In the genomic region with DNA sequence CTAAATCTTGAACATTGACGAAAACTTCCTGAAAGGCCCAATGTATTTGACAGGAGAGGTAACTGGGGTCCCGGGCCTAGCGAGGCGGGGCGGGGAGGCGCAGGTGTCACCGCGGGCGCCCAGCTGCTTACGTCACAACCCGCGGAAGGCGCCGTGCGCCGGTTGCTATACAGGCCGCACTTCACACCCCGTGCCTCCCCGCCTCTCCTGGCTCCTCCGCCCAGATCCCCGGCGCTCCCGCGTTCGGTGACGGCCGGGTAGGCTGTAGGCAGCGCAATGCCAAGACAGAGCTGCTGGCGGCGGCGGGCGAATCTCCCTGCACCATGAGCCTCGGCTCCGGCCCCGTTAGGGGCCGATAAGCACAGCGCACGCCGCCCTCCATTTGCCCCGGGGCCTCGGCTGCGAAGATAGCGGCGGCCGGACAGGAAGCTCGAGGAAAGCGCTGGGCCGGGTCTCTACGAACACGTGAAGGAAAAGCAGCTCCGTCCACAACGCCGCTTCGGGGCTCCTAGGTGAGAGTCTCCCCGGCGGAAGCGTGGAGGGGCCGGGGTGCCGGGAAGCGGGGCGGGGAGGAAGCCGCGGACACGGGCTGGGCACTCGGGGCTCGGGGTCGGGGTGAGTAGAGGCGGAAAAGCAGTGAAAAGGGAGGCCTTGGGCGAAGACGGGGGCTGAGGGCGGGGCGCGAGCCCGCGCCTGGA, we compare ENCODE assay signal across 8 cellular contexts. TPM values are rescaled to one million over a fixed set of nuclear protein-coding genes. Genes with fewer than 3 reads are reported as not detected.
DNase-seq lines count a peak whose midpoint lies in the region; TF ChIP-seq lines count a peak whose summit lies in the region.

A gene with protein sequence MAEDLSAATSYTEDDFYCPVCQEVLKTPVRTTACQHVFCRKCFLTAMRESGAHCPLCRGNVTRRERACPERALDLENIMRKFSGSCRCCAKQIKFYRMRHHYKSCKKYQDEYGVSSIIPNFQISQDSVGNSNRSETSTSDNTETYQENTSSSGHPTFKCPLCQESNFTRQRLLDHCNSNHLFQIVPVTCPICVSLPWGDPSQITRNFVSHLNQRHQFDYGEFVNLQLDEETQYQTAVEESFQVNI (plus strand): TSS at position 151 of the 698 bp plus-strand sequence. CDS start 903 bp downstream, outside the sequence.

- no peak within 1 kb of the TSS for H4K8ac ChIP-seq in H9 (replicated peaks; ENCODE audit: insufficient read length, low read depth, low read length)

- H2BK5ac ChIP-seq in H9 (ENCODE audit: insufficient read length, low read length) = no peak within 1 kb of the TSS

- no peak within 1 kb of the TSS for H2BK120ac ChIP-seq in H9 (ENCODE audit: low read depth, low read length, poor library complexity, severe bottlenecking)

- H3K4me3 Mint-ChIP-seq in H9 (peak within 1 kb of the TSS; percentile 97 to 98), neural crest cell (peak within 1 kb of the TSS; percentile 99)

- H2AK5ac ChIP-seq in H9 (ENCODE audit: insufficient read length, low read length) = no peak within 1 kb of the TSS

- peaks cover 0 to 2% of the 10 kb centered on the region in 2 experiments; a peak in 1 of 5 replicates for H3K9me3 Mint-ChIP-seq in H9
- H3K9me3 Mint-ChIP-seq in neural crest cell = no peaks in the 10 kb centered on the region

- peaks cover 28% of the 10 kb centered on the region for H3K79me2 ChIP-seq in H9 (ENCODE audit: insufficient read depth, low read length)

- H3K27me3 Mint-ChIP-seq in H9 (ENCODE audit: low read depth) = no peaks in the 10 kb centered on the region
- H3K27me3 Mint-ChIP-seq in neural crest cell (ENCODE audit: low read depth) = no peaks in the 10 kb centered on the region

- H2BK15ac ChIP-seq in H9 (ENCODE audit: low read depth, low read length) = no peak within 1 kb of the TSS

- DNase-seq in ELF-1 (ENCODE audit: low read depth, low spot score) (peak; percentile 94), H9 (peak; percentile 88), MG63 (peak; percentile 85), SHP77 treated with DMSO at 0.1 percent for 48 hours (lab: John Stamatoyannopoulos, UW) (peak; percentile 71), fibroblast of villous mesenchyme (ENCODE audit: low read depth) (peak; percentile 86), neural crest cell (ENCODE audit: low read depth, low spot score) (peak; percentile 73)
- DNase-seq in activated effector memory CD4-positive, alpha-beta T cell treated with anti-CD3 and anti-CD28 coated beads, Interleukin-2, amount 50 U/mL, for 16 hours = peak; percentile 95

- H3K56ac ChIP-seq in H9 (ENCODE audit: insufficient read length, low read depth, low read length) = no peak within 1 kb of the TSS

- no peak within 1 kb of the TSS for H3K23ac ChIP-seq in H9 (ENCODE audit: insufficient read length, low read depth, low read length)

- no peak within 1 kb of the TSS for H3T11ph ChIP-seq in H9 (ENCODE audit: low read length)

- H3K27me3 ChIP-seq in H9 (ENCODE audit: insufficient read depth, low read length) (no peaks in the 10 kb centered on the region), MG63 (no peaks in the 10 kb centered on the region), stomach smooth muscle (ENCODE audit: control insufficient read depth in 1 of 2, insufficient read depth in 2 of 2, low read length in 2 of 2) (no peaks in the 10 kb centered on the region)

- peaks cover 7% of the 10 kb centered on the region for H3K23me2 ChIP-seq in H9 (ENCODE audit: insufficient read length, low read depth, low read length, poor library complexity, severe bottlenecking)

- TF ChIP-seq CTCF in H9 (conservative IDR thresholded peaks at IDR 0.05) (no peak), fibroblast of villous mesenchyme (IDR thresholded peaks at IDR 0.05; ENCODE audit: insufficient read depth, low read depth, low read length) (no peak), neural crest cell (conservative IDR thresholded peaks at IDR 0.05) (no peak)

- H3K36me3 ChIP-seq in MG63 (peaks cover 22% of the 10 kb centered on the region), stomach smooth muscle (ENCODE audit: control insufficient read depth in 2 of 2, insufficient read depth in 2 of 2, low read length in 2 of 2) (peaks cover 0 to 4% of the 10 kb centered on the region in 2 donors)

- H3K4me3 ChIP-seq in MG63 (peak within 1 kb of the TSS; percentile 87), fibroblast of villous mesenchyme (ENCODE audit: low read depth, low read length) (peak within 1 kb of the TSS; percentile 93), stomach smooth muscle (ENCODE audit: low read length in 2 of 2) (peak within 1 kb of the TSS; percentile 85 to 93)

- no peaks in the 10 kb centered on the region for H3K9me3 ChIP-seq in H9 (ENCODE audit: control insufficient read depth, low read depth, low read length)
- H3K9me3 ChIP-seq in MG63 = no peaks in the 10 kb centered on the region
- no peaks in the 10 kb centered on the region for H3K9me3 ChIP-seq in stomach smooth muscle (ENCODE audit: control insufficient read depth in 2 of 2, low read length in 2 of 2)

- no peak within 1 kb of the TSS for H2BK20ac ChIP-seq in H9 (ENCODE audit: low read depth, low read length, poor library complexity, severe bottlenecking)

- peak within 1 kb of the TSS; percentile 91 for H3K14ac ChIP-seq in H9 (ENCODE audit: insufficient read depth, low read length)

- no peak within 1 kb of the TSS for H4K5ac ChIP-seq in H9 (ENCODE audit: insufficient read length, low read depth, low read length)

- H3K4me1 ChIP-seq in H9 (ENCODE audit: insufficient read depth, low read length) = no peaks in the 10 kb centered on the region
- H3K4me1 ChIP-seq in stomach smooth muscle (ENCODE audit: control insufficient read depth, insufficient read depth, low read length) = peaks cover 11% of the 10 kb centered on the region

- peaks cover 3% of the 10 kb centered on the region for H3K79me1 ChIP-seq in H9 (ENCODE audit: insufficient read depth, low read depth, low read length, poor library complexity, severe bottlenecking)

- no peak within 1 kb of the TSS for H2AFZ ChIP-seq in H9 (ENCODE audit: low read length)

- peak within 1 kb of the TSS; percentile 96 for H3K18ac ChIP-seq in H9 (ENCODE audit: insufficient read length, low read depth, low read length)

- H4K91ac ChIP-seq in H9 (ENCODE audit: insufficient read length, low read depth, low read length) = no peak within 1 kb of the TSS

- H2BK12ac ChIP-seq in H9 (ENCODE audit: insufficient read length, low read depth, low read length) = no peak within 1 kb of the TSS

- no peak within 1 kb of the TSS for H3K27ac ChIP-seq in H9 (ENCODE audit: insufficient read length, low read depth, low read length)
- peak within 1 kb of the TSS; percentile 99 for H3K27ac ChIP-seq in stomach smooth muscle (ENCODE audit: low read length)

- no peak within 1 kb of the TSS; the same call in 1 of the 2 replicates for H3K4ac ChIP-seq in H9 (ENCODE audit: low read depth, low read length)

- peak within 1 kb of the TSS; percentile 99 for H3K4me2 ChIP-seq in H9 (ENCODE audit: insufficient read depth, insufficient read length, low read length)

- H3K4me1 Mint-ChIP-seq in H9 (peaks cover 26 to 32% of the 10 kb centered on the region in 2 experiments), neural crest cell (peaks cover 37% of the 10 kb centered on the region)

- H3K36me3 Mint-ChIP-seq in H9 (ENCODE audit: insufficient read depth in 1 of 3, low read depth in 3 of 3) (peaks cover 14 to 34% (median 31%) of the 10 kb centered on the region in 3 experiments), neural crest cell (ENCODE audit: low read depth) (peaks cover 11% of the 10 kb centered on the region)

- WGBS in H9 (ENCODE audit: extremely low coverage, insufficient read length, low lambda C conversion rate) = no CpG with 5 or more reads among the region's 75 CpGs

- H4K20me1 ChIP-seq in H9 (ENCODE audit: control insufficient read depth, insufficient read depth, insufficient read length) = no peaks in the 10 kb centered on the region

- H3K27ac Mint-ChIP-seq in H9 = peak within 1 kb of the TSS; percentile 96 to 99 (median 99)
- H3K27ac Mint-ChIP-seq in neural crest cell (ENCODE audit: unreplicated experiment) = peak within 1 kb of the TSS; percentile 99

- H3K9ac ChIP-seq in H9 (ENCODE audit: extremely low read depth, insufficient read length, low read length) (peak within 1 kb of the TSS; percentile 82), stomach smooth muscle (ENCODE audit: low read length in 2 of 2) (peak within 1 kb of the TSS; percentile 93 to 97)

RNA-seq across cellular contexts. Expression of the gene that starts here (rescaled TPM):
- total RNA-seq in H9 (2021) (73.5 and 80.9 TPM in 2 replicates), fibroblast of villous mesenchyme (26.7 and 35.4 TPM in 2 replicates), neural crest cell (49.9 and 51.6 TPM in 2 replicates)
- 43.6 and 121 TPM in 2 replicates for total RNA-seq in MG63 (2014; rRNA removed; shearing (Covaris generic); ENCODE audit: low replicate concordance)
